ENCODE assay signal across 14 cellular contexts in the genomic region with DNA sequence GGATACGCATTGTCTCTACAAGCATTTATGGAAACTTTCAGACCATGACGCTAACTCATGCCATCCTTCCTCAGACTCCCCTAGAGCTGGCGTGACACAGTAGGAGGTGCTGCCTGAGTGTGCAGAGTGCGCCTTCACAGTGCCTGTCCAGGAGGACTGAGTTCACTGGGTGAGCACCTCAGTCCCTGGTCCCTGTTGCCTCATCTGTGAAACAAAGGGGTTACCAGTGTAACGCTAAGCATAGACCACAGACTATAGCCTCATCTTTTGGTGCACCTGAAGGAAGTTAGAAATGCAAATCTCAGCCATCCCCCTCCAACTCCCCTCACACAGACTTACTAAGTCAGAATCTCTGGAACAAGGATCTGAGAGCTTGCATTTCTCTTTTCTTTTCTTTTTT.
DNase-seq lines count a peak whose midpoint lies in the region; ATAC-seq and TF ChIP-seq lines count a peak whose summit lies in the region.
"Had no signal": no experiment of that assay in that cellular context is flagged by ENCODE, and none has a peak within 500 bp of the region (broad histone marks: within the 10 kb centered on the region; RNA-seq: fewer than 3 reads in every experiment).

No MANE protein-coding gene starts in this region.

- no peak overlapping the region for H3K27ac ChIP-seq in thyroid gland
- H3K27ac ChIP-seq: C4-2B, uterus had no signal

- H3K27me3 ChIP-seq in thyroid gland, result no peaks in the 10 kb centered on the region
- H3K27me3 ChIP-seq: uterus had no signal

- TF ChIP-seq CTCF in activated B cell treated with CpG ODN at 0.5 μM for 24 hours (IDR thresholded peaks at IDR 0.05), result no peak
- no peak for TF ChIP-seq CTCF in thyroid gland (IDR thresholded peaks at IDR 0.05)

- ATAC-seq in GM18511 (IDR thresholded peaks at IDR 0.05; ENCODE audit: unreplicated experiment) (peak; percentile 77), GM21381 (IDR thresholded peaks at IDR 0.05; ENCODE audit: unreplicated experiment) (peak; percentile 64), HG02973 (IDR thresholded peaks at IDR 0.05; ENCODE audit: unreplicated experiment) (peak; percentile 62), activated B cell treated with CpG ODN at 0.5 μM for 24 hours (ENCODE audit: low read depth) (peak; percentile 71), left ventricle myocardium superior (no peak)
- ATAC-seq: sciatic nerve had no signal

- intact Hi-C loops in activated B cell treated with CpG ODN at 0.5 μM for 24 hours (cut with micrococcal nuclease) (no loop called here), left ventricle myocardium superior (cut with micrococcal nuclease) (no loop called here), thyroid gland (cut with DNase I) (no loop called here)

- DNase-seq in activated B cell treated with CpG ODN at 0.5 μM for 24 hours, result no peak
- no peak for DNase-seq in left ventricle myocardium superior
- DNase-seq in thyroid gland, result no peak
- no peak for DNase-seq in SKM-1 (lab: John Stamatoyannopoulos, UW; ENCODE audit: unreplicated experiment)
- no peak for DNase-seq in SIG-M5 treated with dmso at 0.1 percent for 504 hours (lab: John Stamatoyannopoulos, UW; ENCODE audit: unreplicated experiment)
- DNase-seq: NCI-H1105, OCI-M1, uterus had no signal

- peaks cover 0 to 10% of the 10 kb centered on the region in 2 donors for H3K4me1 ChIP-seq in thyroid gland
- H3K4me1 ChIP-seq: uterus had no signal

- H3K4me1 Mint-ChIP-seq in activated B cell treated with CpG ODN at 0.5 μM for 24 hours, result peaks cover 21% of the 10 kb centered on the region
- H3K4me1 Mint-ChIP-seq: brain had no signal

- H3K4me3 Mint-ChIP-seq in activated B cell treated with CpG ODN at 0.5 μM for 24 hours, result no peak overlapping the region
- H3K4me3 Mint-ChIP-seq: brain had no signal

- no peaks in the 10 kb centered on the region for H3K36me3 ChIP-seq in thyroid gland
- H3K36me3 ChIP-seq: uterus had no signal

- no peak for TF ChIP-seq POLR2A in thyroid gland (IDR thresholded peaks at IDR 0.05)

- H3K27me3 Mint-ChIP-seq in activated B cell treated with CpG ODN at 0.5 μM for 24 hours, result no peaks in the 10 kb centered on the region

- H3K9me3 ChIP-seq in thyroid gland, result no peaks in the 10 kb centered on the region
- H3K9me3 ChIP-seq: uterus had no signal

- CTCF ChIA-PET in activated B cell treated with CpG ODN at 0.5 μM for 24 hours (lab: Charles Lee), result no interaction called here

- 89 to 93% methylated on average over 5 of the region's 5 CpGs for WGBS in thyroid gland, 2 donors

- POLR2A ChIA-PET in activated B cell treated with CpG ODN at 0.5 μM for 24 hours (lab: Charles Lee), result interaction anchor here (0.7 kb wide), 1 partner anchor 363 kb away, joined by 5 read pairs; no protein-coding TSS in a partner anchor

- no peak overlapping the region for H3K27ac Mint-ChIP-seq in activated B cell treated with CpG ODN at 0.5 μM for 24 hours
- H3K27ac Mint-ChIP-seq: brain had no signal

- no peaks in the 10 kb centered on the region for H3K9me3 Mint-ChIP-seq in activated B cell treated with CpG ODN at 0.5 μM for 24 hours

- H3K36me3 Mint-ChIP-seq in activated B cell treated with CpG ODN at 0.5 μM for 24 hours (ENCODE audit: low read depth), result no peaks in the 10 kb centered on the region
- H3K36me3 Mint-ChIP-seq: brain had no signal

- H3K4me3 ChIP-seq in thyroid gland (replicated peaks in 1 of 3), result no peak overlapping the region
- H3K4me3 ChIP-seq: uterus had no signal
